1 cellular context compared by ENCODE assay signal in the genomic region with DNA sequence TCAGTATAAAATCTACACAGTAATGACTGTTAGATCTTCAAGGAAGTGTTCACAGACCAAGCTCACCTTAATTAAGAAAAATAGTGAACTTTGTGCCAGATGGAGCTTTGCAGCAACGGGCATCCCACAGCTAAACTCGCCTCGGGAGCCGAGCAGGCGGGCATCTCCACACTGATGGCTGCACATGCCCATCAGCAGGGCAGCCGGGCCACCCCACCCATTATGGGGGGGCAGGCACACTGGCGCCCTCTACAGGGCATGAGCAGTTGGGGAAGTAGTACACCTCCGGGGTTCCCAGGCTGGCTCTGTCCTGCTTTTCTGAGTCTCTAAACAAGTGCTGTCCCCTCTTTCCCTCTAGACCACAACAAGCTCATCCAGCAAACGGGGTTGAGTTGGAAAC.
TF ChIP-seq lines count a peak whose summit lies in the region.

No MANE protein-coding gene starts in this region.

TF ChIP-seq in H1, 55 proteins besides CTCF, POLR2A, EP300 and RAD21 (continued from another document):
- TF ChIP-seq HDAC6 (IDR thresholded peaks at IDR 0.05; ENCODE audit: low read depth, low read length) (no peak), NANOG (IDR thresholded peaks at IDR 0.05; ENCODE audit: insufficient read depth, low read depth, low read length, poor library complexity, severe bottlenecking) (no peak), SP1 (IDR thresholded peaks at IDR 0.05; ENCODE audit: low read depth, low read length) (no peak), SAP30 (IDR thresholded peaks at IDR 0.05; ENCODE audit: insufficient read depth, insufficient replicate concordance, low read length) (no peak)
- TF ChIP-seq, protein P1, sequence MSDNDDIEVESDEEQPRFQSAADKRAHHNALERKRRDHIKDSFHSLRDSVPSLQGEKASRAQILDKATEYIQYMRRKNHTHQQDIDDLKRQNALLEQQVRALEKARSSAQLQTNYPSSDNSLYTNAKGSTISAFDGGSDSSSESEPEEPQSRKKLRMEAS (IDR thresholded peaks at IDR 0.05), result no peak
